Comparison of ENCODE assay signal across 8 cellular contexts in genomic region chr5:125326114-125326513, GRCh38.
DNase-seq lines count a peak whose midpoint lies in the region; ATAC-seq and TF ChIP-seq lines count a peak whose summit lies in the region.

No MANE protein-coding gene starts in this region.

- H3K27ac ChIP-seq in VCaP = peak overlapping the region; percentile 9; the same call in 1 of the 2 replicates

- no peak overlapping the region for H3K27ac Mint-ChIP-seq in natural killer cell

- no peaks in the 10 kb centered on the region for H3K9me3 Mint-ChIP-seq in natural killer cell

- no peak for TF ChIP-seq CTCF in VCaP (conservative IDR thresholded peaks at IDR 0.05)
- no peak for TF ChIP-seq CTCF in natural killer cell (IDR thresholded peaks at IDR 0.05)

- DNase-seq in DMS 273 treated with DMSO at 0.1 percent for 48 hours (lab: John Stamatoyannopoulos, UW) (peak; percentile 79), NCI-H1417 (lab: John Stamatoyannopoulos, UW) (peak; percentile 57 to 97 (median 92)), left colon (peak in 1 of 2 donors; percentile 35), natural killer cell (no peak)

- H3K4me3 Mint-ChIP-seq in natural killer cell = no peak overlapping the region

- ATAC-seq in left colon = peak; percentile 40
- no peak for ATAC-seq in GM19023 (IDR thresholded peaks at IDR 0.05; ENCODE audit: unreplicated experiment)
- ATAC-seq in HG03108 (IDR thresholded peaks at IDR 0.05; ENCODE audit: unreplicated experiment) = no peak
- no peak for ATAC-seq in natural killer cell
- no peak for ATAC-seq in GM21390 (IDR thresholded peaks at IDR 0.05; ENCODE audit: unreplicated experiment)

- no peaks in the 10 kb centered on the region for H3K4me1 Mint-ChIP-seq in natural killer cell

- H3K36me3 Mint-ChIP-seq in natural killer cell = no peaks in the 10 kb centered on the region

- no peaks in the 10 kb centered on the region for H3K27me3 Mint-ChIP-seq in natural killer cell (ENCODE audit: low read depth in 2 of 2)

- intact Hi-C loops in left colon (cut with DNase I, micrococcal nuclease) = no loop called here
- intact Hi-C loops in natural killer cell (cut with micrococcal nuclease) = no loop called here
